Comparison of ENCODE assay signal across 8 cellular contexts in the genomic region with DNA sequence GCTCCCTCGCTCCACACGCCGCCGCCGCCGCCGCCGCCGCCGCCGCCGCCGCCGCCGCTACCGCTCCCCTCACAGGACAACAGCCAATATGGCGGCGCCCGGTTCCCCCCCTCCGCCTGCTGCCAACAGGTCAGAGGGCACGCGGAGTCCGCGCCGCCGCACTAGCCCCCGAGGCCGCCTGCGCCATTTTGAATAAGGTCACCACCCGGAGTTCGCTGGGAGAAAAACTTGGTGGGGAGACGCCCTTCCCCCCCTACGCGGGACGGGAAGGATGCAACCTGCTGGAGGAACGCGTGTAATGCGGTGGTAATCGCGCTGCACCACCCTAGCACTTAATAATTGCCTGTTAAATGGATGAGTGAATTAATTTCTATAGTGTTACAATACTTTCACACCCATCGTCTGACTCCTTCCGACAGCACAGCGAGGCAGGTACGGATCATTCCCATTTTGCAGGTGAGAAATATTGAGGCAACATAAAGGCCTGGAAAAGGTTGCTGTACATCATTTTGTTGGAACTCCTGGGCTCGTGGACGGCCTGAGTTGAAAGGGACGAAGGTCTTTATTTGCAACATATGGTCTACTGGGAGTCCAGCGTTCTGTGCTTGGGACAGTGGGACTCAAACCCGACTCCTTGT. TPM values are rescaled to one million over a fixed set of nuclear protein-coding genes. Genes with fewer than 3 reads are reported as not detected.
A peak's percentile ranks its signal among the peaks of the same experiment; 100 is the strongest.
DNase-seq lines count a peak whose midpoint lies in the region; ATAC-seq and TF ChIP-seq lines count a peak whose summit lies in the region.

Gene FAM193B (minus strand): TSS at position 90 of the 638 bp plus-strand sequence. CDS start 105 bp downstream, outside the sequence.

- peaks cover 22% of the 10 kb centered on the region for H3K36me3 Mint-ChIP-seq in activated CD8-positive, alpha-beta T cell treated with anti-CD3 and anti-CD28 coated beads for 36 hours (ENCODE audit: low read depth)

- peak; percentile 96 for DNase-seq in CD1c-positive myeloid dendritic cell (ENCODE audit: extremely low spot score)
- peak; percentile 50 for DNase-seq in NCI-H82 treated with DMSO at 0.1 percent for 48 hours (lab: John Stamatoyannopoulos, UW; ENCODE audit: unreplicated experiment)
- DNase-seq in activated CD8-positive, alpha-beta T cell treated with anti-CD3 and anti-CD28 coated beads for 36 hours, result peak; percentile 97
- peak; percentile 98 for DNase-seq in ecto neural progenitor cell (ENCODE audit: low spot score)
- DNase-seq in lower lobe of right lung, result peak; percentile 96
- peak; percentile 85 to 96 (median 91) for DNase-seq in stimulated activated CD4-positive, alpha-beta T cell treated with anti-CD3 and anti-CD28 coated beads, TNF-alpha, amount 100 ng/mL, for 1 hour (ENCODE audit: low read depth in 3 of 3, low spot score in 1 of 3)

- TF ChIP-seq CTCF in activated CD8-positive, alpha-beta T cell treated with anti-CD3 and anti-CD28 coated beads for 36 hours (IDR thresholded peaks at IDR 0.05), result no peak
- TF ChIP-seq CTCF in lower lobe of right lung (IDR thresholded peaks at IDR 0.05), result peak; percentile 37

- intact Hi-C loops in activated CD8-positive, alpha-beta T cell treated with anti-CD3 and anti-CD28 coated beads for 36 hours (cut with micrococcal nuclease), result no loop called here
- intact Hi-C loops in lower lobe of right lung (cut with DNase I), result no loop called here

- no peaks in the 10 kb centered on the region for H3K27me3 ChIP-seq in lower lobe of right lung (ENCODE audit: low read depth)

- H3K4me1 Mint-ChIP-seq in activated CD8-positive, alpha-beta T cell treated with anti-CD3 and anti-CD28 coated beads for 36 hours (ENCODE audit: low read depth), result peaks cover 30% of the 10 kb centered on the region

- peak within 1 kb of the TSS; percentile 96 for H3K4me3 ChIP-seq in lower lobe of right lung

- H3K27ac ChIP-seq in lower lobe of right lung, result peak within 1 kb of the TSS; percentile 84

- H3K27ac Mint-ChIP-seq in activated CD8-positive, alpha-beta T cell treated with anti-CD3 and anti-CD28 coated beads for 36 hours, result peak within 1 kb of the TSS; percentile 50

- H3K4me3 Mint-ChIP-seq in activated CD8-positive, alpha-beta T cell treated with anti-CD3 and anti-CD28 coated beads for 36 hours, result peak within 1 kb of the TSS; percentile 78

- ATAC-seq in GM19395 (IDR thresholded peaks at IDR 0.05; ENCODE audit: unreplicated experiment) (peak; percentile 93), HG03565 (IDR thresholded peaks at IDR 0.05; ENCODE audit: unreplicated experiment) (peak; percentile 79), lower lobe of right lung (peak; percentile 97)
- peak; percentile 100 for ATAC-seq in activated CD8-positive, alpha-beta T cell treated with anti-CD3 and anti-CD28 coated beads for 36 hours

- H3K4me1 ChIP-seq in lower lobe of right lung, result peaks cover 33% of the 10 kb centered on the region

- no peaks in the 10 kb centered on the region for H3K9me3 Mint-ChIP-seq in activated CD8-positive, alpha-beta T cell treated with anti-CD3 and anti-CD28 coated beads for 36 hours

- peaks cover 14% of the 10 kb centered on the region for H3K36me3 ChIP-seq in lower lobe of right lung

- H3K27me3 Mint-ChIP-seq in activated CD8-positive, alpha-beta T cell treated with anti-CD3 and anti-CD28 coated beads for 36 hours, result no peaks in the 10 kb centered on the region

- H3K9me3 ChIP-seq in lower lobe of right lung, result no peaks in the 10 kb centered on the region

- CTCF ChIA-PET in activated CD8-positive, alpha-beta T cell treated with anti-CD3 and anti-CD28 coated beads for 36 hours (lab: Charles Lee), result no interaction called here

- POLR2A ChIA-PET in activated CD8-positive, alpha-beta T cell treated with anti-CD3 and anti-CD28 coated beads for 36 hours (lab: Charles Lee), result interaction anchor here (1.2 kb wide), 1 partner anchor 16 kb away, joined by 3 read pairs; no protein-coding TSS in a partner anchor

RNA-seq across cellular contexts. Expression of gene FAM193B, which starts in this region (rescaled TPM):
- total RNA-seq in activated CD8-positive, alpha-beta T cell treated with anti-CD3 and anti-CD28 coated beads for 36 hours, result 10 to 100 TPM; 71.4 to 76.7 TPM
- 89.1 TPM for total RNA-seq in lower lobe of right lung

Comparison
In these comparisons a context has a peak if more than half of its experiments do, and no peak if none do; other contexts are left out.
1. Peak in every context shown above with its lines: DNase-seq, ATAC-seq, H3K4me3 ChIP-seq and H3K27ac ChIP-seq.